In genomic region chr2:10229462-10230099, GRCh38 we compare ENCODE assay signal across 9 cellular contexts.
"Had no signal": no experiment of that assay in that cellular context is flagged by ENCODE, and none has a peak within 500 bp of the region (broad histone marks: within the 10 kb centered on the region; RNA-seq: fewer than 3 reads in every experiment).

No MANE protein-coding gene starts in this region.

- H3K27ac ChIP-seq: dorsolateral prefrontal cortex had no signal

- H3K27me3 Mint-ChIP-seq: activated CD8-positive, alpha-beta T cell treated with anti-CD3 and anti-CD28 coated beads for 36 hours had no signal

- ATAC-seq: activated CD8-positive, alpha-beta T cell treated with anti-CD3 and anti-CD28 coated beads for 36 hours; activated naive CD4-positive, alpha-beta T cell treated with anti-CD3 and anti-CD28 coated beads, Interleukin-2, amount 50 U/mL, for 72 hours; esophagus mucosa; naive thymus-derived CD8-positive, alpha-beta T cell had no signal

- H3K36me3 Mint-ChIP-seq: activated naive CD4-positive, alpha-beta T cell treated with anti-CD3 and anti-CD28 coated beads, Interleukin-2, amount 50 U/mL, for 72 hours; naive thymus-derived CD8-positive, alpha-beta T cell had no signal

- H3K9me3 Mint-ChIP-seq: naive thymus-derived CD8-positive, alpha-beta T cell had no signal

- DNase-seq: activated CD4-positive, alpha-beta T cell treated with anti-CD3 and anti-CD28 coated beads for 4 hours; activated CD8-positive, alpha-beta T cell treated with anti-CD3 and anti-CD28 coated beads for 36 hours; nucleus accumbens; T-helper 9 cell had no signal

- H3K4me3 Mint-ChIP-seq: activated CD8-positive, alpha-beta T cell treated with anti-CD3 and anti-CD28 coated beads for 36 hours; naive thymus-derived CD8-positive, alpha-beta T cell had no signal

- H3K4me3 ChIP-seq: dorsolateral prefrontal cortex, lung had no signal

- H3K27me3 ChIP-seq: dorsolateral prefrontal cortex had no signal
